Comparison of ENCODE assay signal across 16 cellular contexts in genomic region chr9:4022435-4023067, GRCh38.
DNase-seq lines count a peak whose midpoint lies in the region; ATAC-seq, FAIRE-seq and TF ChIP-seq lines count a peak whose summit lies in the region.
"Had no signal": no experiment of that assay in that cellular context is flagged by ENCODE, and none has a peak within 500 bp of the region (broad histone marks: within the 10 kb centered on the region; RNA-seq: fewer than 3 reads in every experiment).

No MANE protein-coding gene starts in this region.

- no peak overlapping the region for H4K91ac ChIP-seq in mesenchymal stem cell (ENCODE audit: low read length)

- no peak overlapping the region for H2AFZ ChIP-seq in mesenchymal stem cell (ENCODE audit: low read depth, low read length)
- H2AFZ ChIP-seq: PC-9 had no signal

- no peaks in the 10 kb centered on the region for H3K27me3 ChIP-seq in mesenchymal stem cell (ENCODE audit: control insufficient read depth in 1 of 2, insufficient read depth in 1 of 2, low read length in 2 of 2)
- H3K27me3 ChIP-seq: SJCRH30 had no signal

- no peak overlapping the region for H2BK15ac ChIP-seq in mesenchymal stem cell (ENCODE audit: low read depth, poor library complexity, severe bottlenecking)

- FAIRE-seq in A549 (lab: Jason Lieb, UNC): no peak
- FAIRE-seq: GM12892 had no signal

- H3K4me3 ChIP-seq in A549 (no peak overlapping the region), mesenchymal stem cell (ENCODE audit: insufficient read depth in 1 of 2, low read depth in 1 of 2, low read length in 2 of 2) (no peak overlapping the region)
- H3K4me3 ChIP-seq: GM23338, PC-9, SJCRH30 had no signal

- POLR2A ChIA-PET in A549 (lab: Yijun Ruan, JAX): no interaction called here

- no peak overlapping the region for H3K23ac ChIP-seq in mesenchymal stem cell (ENCODE audit: low read length in 2 of 2)

- no peak overlapping the region for H4K8ac ChIP-seq in mesenchymal stem cell (ENCODE audit: low read length)

- no peak overlapping the region for H3K14ac ChIP-seq in mesenchymal stem cell (ENCODE audit: low read length in 2 of 2)

- peaks cover 16% of the 10 kb centered on the region for H3K79me1 ChIP-seq in mesenchymal stem cell (replicated peaks; ENCODE audit: low read length, poor library complexity, severe bottlenecking)

- 47% methylated on average over 4 of the region's 4 CpGs for WGBS in A549 (ENCODE audit: missing lambda C conversion rate)
- WGBS in mesenchymal stem cell: no CpG with 5 or more reads among the region's 4 CpGs

- H3K36me3 ChIP-seq in mesenchymal stem cell (ENCODE audit: control insufficient read depth in 1 of 2, insufficient read depth in 2 of 2, low read depth in 1 of 2, low read length in 2 of 2): no peaks in the 10 kb centered on the region
- H3K36me3 ChIP-seq: SJCRH30 had no signal

- H3K4me1 ChIP-seq in A549 (peaks cover 33% of the 10 kb centered on the region), mesenchymal stem cell (ENCODE audit: control insufficient read depth, insufficient read depth, low read depth, low read length) (peaks cover 4% of the 10 kb centered on the region)
- H3K4me1 ChIP-seq: SJCRH30 had no signal

- H2AK5ac ChIP-seq in mesenchymal stem cell (ENCODE audit: low read length, severe bottlenecking): no peak overlapping the region

- no peak overlapping the region for H2BK5ac ChIP-seq in mesenchymal stem cell (ENCODE audit: low read depth, low read length, poor library complexity, severe bottlenecking)

- H2BK120ac ChIP-seq in mesenchymal stem cell (ENCODE audit: low read depth, low read length): no peak overlapping the region

- ATAC-seq in A549 (peak in 1 of 2 experiments; percentile 70; a peak in 3 of 6 replicates), SK-N-SH treated with all-trans-retinoic acid at 6 μM for 48 hours (no peak), HG02763 (IDR thresholded peaks at IDR 0.05; ENCODE audit: unreplicated experiment) (no peak)
- ATAC-seq: HCT116 had no signal

- H3K27ac ChIP-seq in A549: peak overlapping the region; percentile 26 to 28; a peak in 2 of 6 replicates
- H3K27ac ChIP-seq in mesenchymal stem cell (ENCODE audit: low read length, poor library complexity, severe bottlenecking): no peak overlapping the region
- H3K27ac ChIP-seq: PC-9, SJCRH30 had no signal

- H3K4ac ChIP-seq in mesenchymal stem cell (ENCODE audit: low read depth in 1 of 2, low read length in 2 of 2): no peak overlapping the region

- peak in 1 of 2 experiments; percentile 38 for DNase-seq in A549 (ENCODE audit: low read depth in 1 of 2, low spot score in 1 of 2)
- peak; percentile 34 for DNase-seq in DMS153 treated with DMSO at 0.1 percent for 48 hours (lab: John Stamatoyannopoulos, UW; ENCODE audit: unreplicated experiment)
- peak; percentile 55 for DNase-seq in mesenchymal stem cell
- DNase-seq in CD1c-positive myeloid dendritic cell (ENCODE audit: extremely low spot score): no peak
- no peak for DNase-seq in activated T-cell treated with anti-CD3 and anti-CD28 coated beads for 4 hours
- DNase-seq: CD4-positive, alpha-beta memory T cell; KBM-7; NCI-H1417 treated with DMSO at 0.1 percent for 48 hours; NCI-H2029 treated with DMSO at 0.1 percent for 48 hours; PC-9; SJCRH30 had no signal

- H3K4me2 ChIP-seq in A549 (peak overlapping the region; percentile 57), mesenchymal stem cell (ENCODE audit: low read length, poor library complexity, severe bottlenecking) (no peak overlapping the region)
- H3K4me2 ChIP-seq: GM23338, PC-9 had no signal

- no peak overlapping the region for H3K18ac ChIP-seq in mesenchymal stem cell (ENCODE audit: low read depth in 1 of 2, low read length in 2 of 2)

- H3K9me3 ChIP-seq in A549: no peaks in the 10 kb centered on the region
- no peaks in the 10 kb centered on the region for H3K9me3 ChIP-seq in mesenchymal stem cell (ENCODE audit: control insufficient read depth, low read length)
- H3K9me3 ChIP-seq: SJCRH30 had no signal

- CTCF ChIA-PET in A549 (lab: Yijun Ruan, JAX): interaction anchor here (0.7 kb wide), 1 partner anchor 514 kb away, joined by 3 read pairs; no protein-coding TSS in a partner anchor

- no peak overlapping the region for H2BK12ac ChIP-seq in mesenchymal stem cell (ENCODE audit: low read length in 2 of 2)

- TF ChIP-seq CTCF in A549 (IDR thresholded peaks at IDR 0.05): no peak

- no peak for TF ChIP-seq RAD21 in A549 (conservative IDR thresholded peaks at IDR 0.05 in 1 of 2, IDR thresholded peaks at IDR 0.05 in 1 of 2)

- H3K9ac ChIP-seq in mesenchymal stem cell (ENCODE audit: low read length): no peak overlapping the region

- no peak for TF ChIP-seq EP300 in A549 (IDR thresholded peaks at IDR 0.05)

- no peak for TF ChIP-seq POLR2A in A549 (IDR thresholded peaks at IDR 0.05; ENCODE audit: low read length)

TF ChIP-seq in A549, 52 proteins besides CTCF, POLR2A, EP300 and RAD21:
- TF ChIP-seq JUN (IDR thresholded peaks at IDR 0.05): no peak
- TF ChIP-seq NFE2L2 (conservative IDR thresholded peaks at IDR 0.05; ENCODE audit: low read length): no peak

TF ChIP-seq in SK-N-SH treated with all-trans-retinoic acid at 6 μM for 48 hours, 23 proteins besides CTCF, POLR2A, EP300 and RAD21:
- TF ChIP-seq ZNF70 (CRISPR knock-in tag; IDR thresholded peaks at IDR 0.05) (peak; percentile 59; the same call in 1 of the 2 replicates), SNAI2 (CRISPR knock-in tag; IDR thresholded peaks at IDR 0.05) (no peak)

Comparison
In these comparisons a context has a peak if more than half of its experiments do, and no peak if none do; other contexts are left out.
1. DNase-seq: peak in DMS153 treated with DMSO at 0.1 percent for 48 hours (single experiment) and mesenchymal stem cell (single experiment); none in CD1c-positive myeloid dendritic cell (single experiment) and activated T-cell treated with anti-CD3 and anti-CD28 coated beads for 4 hours (single experiment).